24 cellular contexts compared by ENCODE assay signal in the genomic region with DNA sequence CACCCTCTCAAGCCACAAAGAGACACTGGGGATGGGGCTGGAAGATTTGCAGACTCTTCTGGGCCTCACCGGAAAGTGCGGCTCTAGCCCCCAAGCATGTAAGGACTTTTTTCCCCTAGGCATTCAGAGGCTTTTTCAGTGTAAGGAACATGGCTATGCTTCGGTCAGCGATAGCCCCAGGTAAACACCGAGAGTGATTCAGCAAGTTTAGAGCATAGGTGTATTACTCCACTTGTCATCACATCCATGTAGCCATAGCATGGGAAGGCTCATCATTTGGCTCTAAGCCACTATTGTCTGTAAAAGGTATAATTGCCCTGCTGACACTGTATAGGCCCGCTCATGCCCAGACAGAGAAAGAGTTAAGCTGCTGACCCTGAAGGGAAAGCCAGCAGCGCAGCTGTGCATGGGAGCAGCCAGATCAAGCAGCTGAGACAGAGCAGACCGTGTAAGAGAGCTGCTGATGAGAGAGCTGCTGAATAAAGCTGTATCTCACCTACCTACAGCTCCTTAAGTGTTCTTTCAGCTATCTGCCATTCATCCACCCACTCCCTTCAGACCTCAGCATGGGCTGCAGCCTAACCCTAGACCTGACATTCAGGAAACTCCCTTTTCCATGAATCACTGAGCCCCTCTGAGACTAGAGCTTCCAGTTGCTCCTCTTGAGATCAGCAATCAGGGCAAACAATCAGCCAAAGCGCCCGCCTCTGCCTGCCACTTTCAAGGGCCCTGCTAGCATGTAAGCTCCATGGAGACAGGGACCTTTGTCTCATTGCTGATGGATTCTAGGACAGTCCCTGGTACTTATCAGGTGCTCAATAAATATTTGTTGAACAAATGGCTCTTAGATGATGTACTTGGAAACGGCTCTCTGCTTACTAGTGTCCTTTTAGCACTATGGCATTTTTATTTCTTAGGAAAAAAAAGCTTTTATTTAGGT. TPM values are rescaled to one million over a fixed set of nuclear protein-coding genes. Genes with fewer than 3 reads are reported as not detected.
A peak's percentile ranks its signal among the peaks of the same experiment; 100 is the strongest.
DNase-seq lines count a peak whose midpoint lies in the region; ATAC-seq and TF ChIP-seq lines count a peak whose summit lies in the region.
"Had no signal": no experiment of that assay in that cellular context is flagged by ENCODE, and none has a peak within 500 bp of the region (broad histone marks: within the 10 kb centered on the region; RNA-seq: fewer than 3 reads in every experiment).

No MANE protein-coding gene starts in this region.

- H3K36me3 ChIP-seq in KMS-11 (ENCODE audit: insufficient read depth), result no peaks in the 10 kb centered on the region
- H3K36me3 ChIP-seq: BLaER1, cardiac muscle cell, heart right ventricle had no signal

- H3K9me3 Mint-ChIP-seq in activated CD4-positive, alpha-beta T cell treated with anti-CD3 and anti-CD28 coated beads, Interleukin-2, amount 10 ng/mL, durations not matched to agents 24 days and 14 days, result no peaks in the 10 kb centered on the region
- H3K9me3 Mint-ChIP-seq in activated CD8-positive, alpha-beta T cell treated with anti-CD3 and anti-CD28 coated beads, Interleukin-2, amount 10 ng/mL, durations not matched to agents 7 days and 5 days (ENCODE audit: insufficient read depth), result no peaks in the 10 kb centered on the region
- H3K9me3 Mint-ChIP-seq: mesothelial cell of epicardium; natural killer cell treated with Interleukin-12 subunit alpha and Interleukin-12 subunit beta and Interleukin-15 and Interleukin-18, amount 100 ng/mL, for 72 hours had no signal

- peaks cover 86% of the 10 kb centered on the region for H3K4me1 ChIP-seq in KMS-11 (ENCODE audit: low read depth, poor library complexity, severe bottlenecking)

- POLR2A ChIA-PET in activated CD8-positive, alpha-beta T cell treated with anti-CD3 and anti-CD28 coated beads, Interleukin-2, amount 10 ng/mL, durations not matched to agents 7 days and 5 days (lab: Charles Lee), result no interaction called here

- H3K4me3 Mint-ChIP-seq in activated CD4-positive, alpha-beta T cell treated with anti-CD3 and anti-CD28 coated beads, Interleukin-2, amount 10 ng/mL, durations not matched to agents 24 days and 14 days, result peak overlapping the region; percentile 22
- no peak overlapping the region for H3K4me3 Mint-ChIP-seq in activated CD8-positive, alpha-beta T cell treated with anti-CD3 and anti-CD28 coated beads, Interleukin-2, amount 10 ng/mL, durations not matched to agents 7 days and 5 days
- H3K4me3 Mint-ChIP-seq: mesothelial cell of epicardium; natural killer cell treated with Interleukin-12 subunit alpha and Interleukin-12 subunit beta and Interleukin-15 and Interleukin-18, amount 100 ng/mL, for 72 hours had no signal

- CTCF ChIA-PET in activated CD8-positive, alpha-beta T cell treated with anti-CD3 and anti-CD28 coated beads, Interleukin-2, amount 10 ng/mL, durations not matched to agents 7 days and 5 days (lab: Charles Lee), result interaction anchor here (1.0 to 4.1 kb wide), 7 partner anchors 9 to 151 kb away, joined by 3 to 32 read pairs (median 3); a partner anchor contains a TSS

- H3K36me3 Mint-ChIP-seq in activated CD4-positive, alpha-beta T cell treated with anti-CD3 and anti-CD28 coated beads, Interleukin-2, amount 10 ng/mL, durations not matched to agents 24 days and 14 days (ENCODE audit: low read depth), result no peaks in the 10 kb centered on the region
- no peaks in the 10 kb centered on the region for H3K36me3 Mint-ChIP-seq in activated CD8-positive, alpha-beta T cell treated with anti-CD3 and anti-CD28 coated beads, Interleukin-2, amount 10 ng/mL, durations not matched to agents 7 days and 5 days (ENCODE audit: low read depth)
- H3K36me3 Mint-ChIP-seq: mesothelial cell of epicardium; natural killer cell treated with Interleukin-12 subunit alpha and Interleukin-12 subunit beta and Interleukin-15 and Interleukin-18, amount 100 ng/mL, for 72 hours had no signal

- intact Hi-C loops in activated CD4-positive, alpha-beta T cell treated with anti-CD3 and anti-CD28 coated beads, Interleukin-2, amount 10 ng/mL, durations not matched to agents 24 days and 14 days (cut with micrococcal nuclease), result no loop called here

- H3K27me3 Mint-ChIP-seq in activated CD4-positive, alpha-beta T cell treated with anti-CD3 and anti-CD28 coated beads, Interleukin-2, amount 10 ng/mL, durations not matched to agents 24 days and 14 days, result peaks cover 7% of the 10 kb centered on the region
- H3K27me3 Mint-ChIP-seq in activated CD8-positive, alpha-beta T cell treated with anti-CD3 and anti-CD28 coated beads, Interleukin-2, amount 10 ng/mL, durations not matched to agents 7 days and 5 days (ENCODE audit: low read depth), result peaks cover 4% of the 10 kb centered on the region

- H2AFZ ChIP-seq in KMS-11 (ENCODE audit: low read depth), result peak overlapping the region; percentile 44
- H2AFZ ChIP-seq: parathyroid adenoma had no signal

- H3K4me3 ChIP-seq in KMS-11 (IDR thresholded peaks at IDR 0.05; ENCODE audit: insufficient read depth, low read depth, low read length), result peak overlapping the region; percentile 73
- H3K4me3 ChIP-seq: BLaER1, cardiac muscle cell, heart right ventricle had no signal

- H3K27ac Mint-ChIP-seq in activated CD4-positive, alpha-beta T cell treated with anti-CD3 and anti-CD28 coated beads, Interleukin-2, amount 10 ng/mL, durations not matched to agents 24 days and 14 days, result peak overlapping the region; percentile 20
- H3K27ac Mint-ChIP-seq in activated CD8-positive, alpha-beta T cell treated with anti-CD3 and anti-CD28 coated beads, Interleukin-2, amount 10 ng/mL, durations not matched to agents 7 days and 5 days, result peak overlapping the region; percentile 23
- H3K27ac Mint-ChIP-seq: mesothelial cell of epicardium; natural killer cell treated with Interleukin-12 subunit alpha and Interleukin-12 subunit beta and Interleukin-15 and Interleukin-18, amount 100 ng/mL, for 72 hours had no signal

- H3K4me1 Mint-ChIP-seq in activated CD4-positive, alpha-beta T cell treated with anti-CD3 and anti-CD28 coated beads, Interleukin-2, amount 10 ng/mL, durations not matched to agents 24 days and 14 days, result peaks cover 19% of the 10 kb centered on the region
- peaks cover 27% of the 10 kb centered on the region for H3K4me1 Mint-ChIP-seq in activated CD8-positive, alpha-beta T cell treated with anti-CD3 and anti-CD28 coated beads, Interleukin-2, amount 10 ng/mL, durations not matched to agents 7 days and 5 days (ENCODE audit: low read depth)
- H3K4me1 Mint-ChIP-seq: mesothelial cell of epicardium had no signal

- H3K27ac ChIP-seq in KMS-11, result peak overlapping the region; percentile 61
- H3K27ac ChIP-seq: BLaER1, cardiac muscle cell, heart right ventricle, parathyroid adenoma had no signal

- no peak for TF ChIP-seq CTCF in KMS-11 (conservative IDR thresholded peaks at IDR 0.05; ENCODE audit: low read depth, low read length)

- no peak for DNase-seq in activated CD4-positive, alpha-beta T cell treated with anti-CD3 and anti-CD28 coated beads, Interleukin-2, amount 10 ng/mL, durations not matched to agents 24 days and 14 days
- DNase-seq in activated CD4-positive, alpha-beta T cell treated with anti-CD3 and anti-CD28 coated beads for 1 hour, result no peak
- no peak for DNase-seq in activated CD8-positive, alpha-beta T cell treated with anti-CD3 and anti-CD28 coated beads, Interleukin-2, amount 10 ng/mL, durations not matched to agents 7 days and 5 days
- DNase-seq in myocyte (ENCODE audit: low read depth) (peak; percentile 24), Kasumi-1 (lab: John Stamatoyannopoulos, UW) (no peak), DMS79 (lab: John Stamatoyannopoulos, UW) (no peak)
- DNase-seq: activated CD4-positive, CD25-positive, alpha-beta regulatory T cell treated with anti-CD3 and anti-CD28 coated beads, Interleukin-2, amount 50 U/mL, for 72 hours; activated effector memory CD4-positive, alpha-beta T cell treated with Interleukin-2 at 50 U/mL for 16 hours; amniotic stem cell; dermis blood vessel endothelial cell; GOT3; heart right ventricle; Karpas-422; NCI-H2171; SIG-M5 had no signal

- no peaks in the 10 kb centered on the region for H3K79me2 ChIP-seq in KMS-11 (ENCODE audit: insufficient read depth, low read depth)
- H3K79me2 ChIP-seq: parathyroid adenoma had no signal

- H3K27me3 ChIP-seq in KMS-11 (ENCODE audit: insufficient read depth, low read depth), result no peaks in the 10 kb centered on the region
- H3K27me3 ChIP-seq: BLaER1, cardiac muscle cell, heart right ventricle had no signal

- peak overlapping the region; percentile 31; the same call in 1 of the 2 replicates for H3K9ac ChIP-seq in KMS-11
- H3K9ac ChIP-seq: BLaER1, parathyroid adenoma had no signal

- H4K20me1 ChIP-seq in KMS-11 (ENCODE audit: insufficient read depth), result no peaks in the 10 kb centered on the region
- H4K20me1 ChIP-seq: BLaER1 had no signal

- peak overlapping the region; percentile 75 for H3K4me2 ChIP-seq in KMS-11
- H3K4me2 ChIP-seq: BLaER1 had no signal

- ATAC-seq in activated CD8-positive, alpha-beta T cell treated with anti-CD3 and anti-CD28 coated beads, Interleukin-2, amount 10 ng/mL, durations not matched to agents 7 days and 5 days, result no peak
- no peak for ATAC-seq in GM21390 (IDR thresholded peaks at IDR 0.05; ENCODE audit: unreplicated experiment)
- ATAC-seq: heart right ventricle, left lobe of liver, sciatic nerve had no signal

RNA-seq across cellular contexts. Expression of a gene that starts 25.6 kb away (rescaled TPM):
- 1.4 and 2.8 TPM in 2 replicates for total RNA-seq in activated CD4-positive, alpha-beta T cell treated with anti-CD3 and anti-CD28 coated beads, Interleukin-2, amount 10 ng/mL, durations not matched to agents 24 days and 14 days
- total RNA-seq in activated CD8-positive, alpha-beta T cell treated with anti-CD3 and anti-CD28 coated beads, Interleukin-2, amount 10 ng/mL, durations not matched to agents 7 days and 5 days, result 1 to 10 TPM in 1 of 2 experiments, under 1 TPM in 1; 0.73 to 1.1 TPM
- total RNA-seq in myocyte, result 0.57 and 2.0 TPM in 2 replicates
- polyA plus RNA-seq in myocyte (2012), result 3.5 TPM

RNA-seq across cellular contexts. Expression of a gene that starts 44.6 kb away (rescaled TPM):
- total RNA-seq in activated CD4-positive, alpha-beta T cell treated with anti-CD3 and anti-CD28 coated beads, Interleukin-2, amount 10 ng/mL, durations not matched to agents 24 days and 14 days, result 39.1 and 39.6 TPM in 2 replicates
- 10 to 100 TPM; 26.3 to 27.2 TPM for total RNA-seq in activated CD8-positive, alpha-beta T cell treated with anti-CD3 and anti-CD28 coated beads, Interleukin-2, amount 10 ng/mL, durations not matched to agents 7 days and 5 days
- total RNA-seq in myocyte, result 10.9 and 13.2 TPM in 2 replicates
- polyA plus RNA-seq in myocyte (2012), result 8.7 TPM
